22 cellular contexts compared by ENCODE assay signal in genomic region chr12:46446645-46447044, GRCh38.
DNase-seq lines count a peak whose midpoint lies in the region; ATAC-seq lines count a peak whose summit lies in the region.
"Had no signal": no experiment of that assay in that cellular context is flagged by ENCODE, and none has a peak within 500 bp of the region (broad histone marks: within the 10 kb centered on the region; RNA-seq: fewer than 3 reads in every experiment).

No MANE protein-coding gene starts in this region.

- H3K27ac Mint-ChIP-seq in T-cell = no peak overlapping the region
- H3K27ac Mint-ChIP-seq: IgD-negative memory B cell had no signal

- no peak overlapping the region for H3K4me3 Mint-ChIP-seq in T-cell
- H3K4me3 Mint-ChIP-seq: IgD-negative memory B cell had no signal

- H3K9me3 Mint-ChIP-seq in T-cell = no peaks in the 10 kb centered on the region
- H3K9me3 Mint-ChIP-seq: IgD-negative memory B cell had no signal

- ATAC-seq in GM21447 (IDR thresholded peaks at IDR 0.05; ENCODE audit: unreplicated experiment) (no peak), T-cell (replicated peaks in 1 of 4) (no peak), HG02588 (IDR thresholded peaks at IDR 0.05; ENCODE audit: unreplicated experiment) (no peak)

- no peaks in the 10 kb centered on the region for H3K27me3 Mint-ChIP-seq in T-cell
- H3K27me3 Mint-ChIP-seq: IgD-negative memory B cell had no signal

- DNase-seq in DMS53 (lab: John Stamatoyannopoulos, UW) = peak; percentile 50
- DNase-seq in DMS53 treated with DMSO at 0.1 percent for 48 hours (lab: John Stamatoyannopoulos, UW; ENCODE audit: unreplicated experiment) = no peak
- peak; percentile 9 for DNase-seq in NCI-H69 (lab: John Stamatoyannopoulos, UW)
- peak; percentile 6 for DNase-seq in fibroblast of gingiva (ENCODE audit: low read depth)
- peak; percentile 40 for DNase-seq in renal cortical epithelial cell (ENCODE audit: low read depth)
- no peak for DNase-seq in T-cell
- DNase-seq: 8988T; activated CD4-positive, alpha-beta T cell treated with anti-CD3 and anti-CD28 coated beads for 48 hours; activated CD8-positive, alpha-beta memory T cell treated with anti-CD3 and anti-CD28 coated beads, Interleukin-2, amount 50 U/mL, for 4 hours; activated gamma-delta T cell; amygdala; effector CD8-positive, alpha-beta T cell; esophagus squamous epithelium; GF-D8; MV-4-11; NCI-H1930; NCI-H446; stimulated activated naive CD4-positive, alpha-beta T cell; SW 1271 had no signal

- H3K4me1 Mint-ChIP-seq in T-cell = peaks cover 34 to 40% (median 34%) of the 10 kb centered on the region in 3 donors

- POLR2A ChIA-PET in T-cell (lab: Charles Lee) = no interaction called here

- CTCF ChIA-PET in T-cell (lab: Charles Lee) = no interaction called here

- H3K36me3 Mint-ChIP-seq in T-cell = no peaks in the 10 kb centered on the region

Comparison
In these comparisons a context has a peak if more than half of its experiments do, and no peak if none do; other contexts are left out.
1. DNase-seq: peak in DMS53 (single experiment), NCI-H69 (single experiment), fibroblast of gingiva (single experiment) and renal cortical epithelial cell (single experiment); none in DMS53 treated with DMSO at 0.1 percent for 48 hours (single experiment) and T-cell (0 of 34).